Comparison of ENCODE assay signal across 9 cellular contexts in the genomic region with DNA sequence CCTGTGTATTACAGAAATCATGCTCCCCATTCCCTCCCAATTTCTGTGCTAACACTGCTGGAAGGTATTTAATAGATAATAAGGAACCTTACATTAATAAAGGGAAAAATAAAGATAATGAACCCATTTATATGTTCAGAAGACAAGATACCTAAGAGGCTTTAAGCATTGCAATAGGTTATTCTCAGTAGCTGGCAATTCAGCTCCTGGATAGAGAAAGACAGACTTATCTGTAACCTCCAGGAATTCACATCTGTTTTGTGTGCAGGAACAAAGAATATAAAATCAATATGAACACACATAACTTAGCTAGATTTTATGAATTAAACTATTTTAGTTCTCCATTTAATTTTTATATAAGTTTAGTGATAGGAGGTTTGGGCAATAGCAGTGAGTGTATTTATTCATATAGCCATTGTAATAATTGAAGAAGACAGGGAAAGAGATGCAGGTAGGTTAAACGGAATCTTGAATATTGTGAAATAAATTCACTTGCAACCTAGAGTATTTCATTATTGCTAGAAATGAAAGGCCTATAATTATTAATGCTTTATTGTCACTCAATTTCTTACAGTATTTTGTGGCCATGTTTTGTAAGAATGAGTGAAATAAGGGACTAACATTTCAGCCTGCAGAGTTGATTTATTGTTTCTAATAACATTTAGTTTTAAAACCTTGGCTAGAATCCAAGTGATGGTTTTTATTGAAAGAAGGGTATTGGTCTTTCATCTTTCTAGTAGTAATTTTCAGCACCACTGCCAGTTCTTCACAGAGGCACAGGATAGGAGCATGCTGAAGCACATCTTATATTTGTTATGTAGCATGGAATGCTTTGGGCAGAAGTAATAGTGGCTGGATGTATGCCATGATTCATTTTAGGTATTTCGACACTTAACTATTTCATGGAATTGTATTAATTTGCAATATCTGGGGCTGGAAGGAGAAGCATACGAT. TPM values are rescaled to one million over a fixed set of nuclear protein-coding genes. Genes with fewer than 3 reads are reported as not detected.
DNase-seq lines count a peak whose midpoint lies in the region; ATAC-seq, FAIRE-seq and TF ChIP-seq lines count a peak whose summit lies in the region.
"Had no signal": no experiment of that assay in that cellular context is flagged by ENCODE, and none has a peak within 500 bp of the region (broad histone marks: within the 10 kb centered on the region; RNA-seq: fewer than 3 reads in every experiment).

No MANE protein-coding gene starts in this region.

- peak overlapping the region; percentile 75 for H3K9ac ChIP-seq in Loucy (ENCODE audit: low read depth, low read length, poor library complexity, severe bottlenecking)
- H3K9ac ChIP-seq in colonic mucosa (ENCODE audit: low read depth in 2 of 2, low read length in 2 of 2), result no peak overlapping the region

- H3K9me3 ChIP-seq in DOHH2 (ENCODE audit: control insufficient read depth, insufficient read depth, low read length), result no peaks in the 10 kb centered on the region
- no peaks in the 10 kb centered on the region for H3K9me3 ChIP-seq in Loucy (ENCODE audit: insufficient read depth, low read depth, low read length)
- no peaks in the 10 kb centered on the region for H3K9me3 ChIP-seq in colonic mucosa
- no peaks in the 10 kb centered on the region for H3K9me3 ChIP-seq in pancreas

- WGBS in pancreas, 2 donors, result 11 to 18% methylated on average over 3 of the region's 3 CpGs

- H3K79me2 ChIP-seq in DOHH2 (ENCODE audit: control insufficient read depth, low read length), result peaks cover 38% of the 10 kb centered on the region
- H3K79me2 ChIP-seq in Loucy (ENCODE audit: insufficient read depth, low read length), result peaks cover 36% of the 10 kb centered on the region

- H3F3A ChIP-seq in DOHH2 (ENCODE audit: control insufficient read depth, insufficient read depth), result no peaks in the 10 kb centered on the region; the same call in 1 of the 2 replicates
- 0 out of 2 replicates have a peak, but pooled peaks cover 6% of the 10 kb centered on the region for H3F3A ChIP-seq in Loucy (ENCODE audit: low read depth)

- CTCF ChIA-PET in activated naive CD4-positive, alpha-beta T cell treated with anti-CD3 and anti-CD28 coated beads, Interleukin-2, amount 10 ng/mL, durations not matched to agents 7 days and 5 days (lab: Charles Lee), result interaction anchor here (0.8 to 1.1 kb wide), 7 partner anchors 21 to 229 kb away, joined by 3 to 4 read pairs (median 3); no protein-coding TSS in a partner anchor

- DNase-seq in colonic mucosa (no peak), pancreas (no peak), NCI-H524 (lab: John Stamatoyannopoulos, UW) (no peak)
- DNase-seq in activated naive CD4-positive, alpha-beta T cell treated with anti-CD3 and anti-CD28 coated beads, Interleukin-2, amount 10 ng/mL, durations not matched to agents 7 days and 5 days, result no peak
- no peak for DNase-seq in NK-92 treated with Interleukin-12 subunit alpha and Interleukin-12 subunit beta, amount 100 ng/mL, for 24 hours (lab: John Stamatoyannopoulos, UW)

- H3K9me2 ChIP-seq in DOHH2 (replicated peaks; ENCODE audit: control insufficient read depth, low read length) (no peaks in the 10 kb centered on the region), Loucy (replicated peaks; ENCODE audit: low read depth, low read length) (no peaks in the 10 kb centered on the region)

- peak; percentile 26 for FAIRE-seq in pancreas (lab: Jason Lieb, UNC)

- no peaks in the 10 kb centered on the region for H3K27me3 Mint-ChIP-seq in activated naive CD4-positive, alpha-beta T cell treated with anti-CD3 and anti-CD28 coated beads, Interleukin-2, amount 10 ng/mL, durations not matched to agents 7 days and 5 days

- H3K27me3 ChIP-seq in DOHH2 (ENCODE audit: control insufficient read depth, low read length) (no peaks in the 10 kb centered on the region), Loucy (ENCODE audit: insufficient read depth, low read length, poor library complexity, severe bottlenecking) (no peaks in the 10 kb centered on the region), colonic mucosa (no peaks in the 10 kb centered on the region), pancreas (no peaks in the 10 kb centered on the region)

- H4K20me1 ChIP-seq in DOHH2 (ENCODE audit: control insufficient read depth, insufficient read depth, low read depth, low read length) (0 out of 2 replicates have a peak, but pooled peaks cover 8% of the 10 kb centered on the region), Loucy (ENCODE audit: insufficient read depth, low read length, poor library complexity, severe bottlenecking) (peaks cover 39% of the 10 kb centered on the region)

- H3K36me3 Mint-ChIP-seq in activated naive CD4-positive, alpha-beta T cell treated with anti-CD3 and anti-CD28 coated beads, Interleukin-2, amount 10 ng/mL, durations not matched to agents 7 days and 5 days, result peaks cover 4% of the 10 kb centered on the region

- H3K4me3 ChIP-seq in DOHH2 (ENCODE audit: low read length) (peak overlapping the region; percentile 97), Loucy (ENCODE audit: low read length, poor library complexity, severe bottlenecking) (peak overlapping the region; percentile 81), colonic mucosa (peak overlapping the region; percentile 84), pancreas (peak overlapping the region in 3 of 4 donors; percentile 84 to 96 (median 86))

- H3K4me3 Mint-ChIP-seq in activated naive CD4-positive, alpha-beta T cell treated with anti-CD3 and anti-CD28 coated beads, Interleukin-2, amount 10 ng/mL, durations not matched to agents 7 days and 5 days, result no peak overlapping the region
- H3K4me3 Mint-ChIP-seq: T-helper 2 cell treated with Interferon-gamma antibody and Interleukin-4, amounts not matched to agents 5 μg/mL and 100 μg/mL, for 36 hours had no signal

- no peak for TF ChIP-seq CTCF in DOHH2 (IDR thresholded peaks at IDR 0.05; ENCODE audit: low read depth, low read length, poor library complexity, severe bottlenecking)
- TF ChIP-seq CTCF in Loucy (conservative IDR thresholded peaks at IDR 0.05; ENCODE audit: low read length), result no peak
- TF ChIP-seq CTCF in colonic mucosa (IDR thresholded peaks at IDR 0.05), result no peak
- TF ChIP-seq CTCF in pancreas (IDR thresholded peaks at IDR 0.05), result no peak

- peaks cover 33% of the 10 kb centered on the region for H3K4me1 ChIP-seq in DOHH2 (ENCODE audit: control insufficient read depth, low read length)
- peaks cover 41% of the 10 kb centered on the region for H3K4me1 ChIP-seq in Loucy (ENCODE audit: insufficient read depth, low read length, poor library complexity, severe bottlenecking)
- H3K4me1 ChIP-seq in colonic mucosa, result peaks cover 6% of the 10 kb centered on the region
- H3K4me1 ChIP-seq in pancreas, result peaks cover 0 to 53% (median 52%) of the 10 kb centered on the region in 3 donors

- H3K36me3 ChIP-seq in DOHH2 (ENCODE audit: control insufficient read depth, low read length) (0 out of 2 replicates have a peak, but pooled peaks cover 4% of the 10 kb centered on the region), Loucy (ENCODE audit: insufficient read depth, low read length) (no peaks in the 10 kb centered on the region), colonic mucosa (no peaks in the 10 kb centered on the region), pancreas (no peaks in the 10 kb centered on the region)

- peak overlapping the region; percentile 94 for H3K4me2 ChIP-seq in DOHH2 (ENCODE audit: low read length)
- peak overlapping the region; percentile 92 for H3K4me2 ChIP-seq in Loucy (ENCODE audit: low read depth, low read length, poor library complexity, severe bottlenecking)

- no peak overlapping the region for H3K27ac Mint-ChIP-seq in activated naive CD4-positive, alpha-beta T cell treated with anti-CD3 and anti-CD28 coated beads, Interleukin-2, amount 10 ng/mL, durations not matched to agents 7 days and 5 days
- H3K27ac Mint-ChIP-seq: T-helper 2 cell treated with Interferon-gamma antibody and Interleukin-4, amounts not matched to agents 5 μg/mL and 100 μg/mL, for 36 hours had no signal

- H3K27ac ChIP-seq in DOHH2 (ENCODE audit: low read depth, low read length) (no peak overlapping the region), colonic mucosa (no peak overlapping the region), pancreas (peak overlapping the region in 2 of 4 donors; percentile 91)

- ATAC-seq in pancreas (no peak), GM19467 (IDR thresholded peaks at IDR 0.05; ENCODE audit: unreplicated experiment) (no peak)

- no peak overlapping the region for H2AFZ ChIP-seq in Loucy (ENCODE audit: low read length)

- intact Hi-C loops in colonic mucosa (cut with DNase I) (loop anchor here (10.0 kb wide), 1 partner anchor 231 kb away; no protein-coding TSS in a partner anchor), pancreas (cut with DNase I) (no loop called here)

- H3K9me3 Mint-ChIP-seq in activated naive CD4-positive, alpha-beta T cell treated with anti-CD3 and anti-CD28 coated beads, Interleukin-2, amount 10 ng/mL, durations not matched to agents 7 days and 5 days, result no peaks in the 10 kb centered on the region
- H3K9me3 Mint-ChIP-seq: T-helper 2 cell treated with Interferon-gamma antibody and Interleukin-4, amounts not matched to agents 5 μg/mL and 100 μg/mL, for 36 hours had no signal

- peaks cover 6% of the 10 kb centered on the region for H3K4me1 Mint-ChIP-seq in activated naive CD4-positive, alpha-beta T cell treated with anti-CD3 and anti-CD28 coated beads, Interleukin-2, amount 10 ng/mL, durations not matched to agents 7 days and 5 days

RNA-seq across cellular contexts. Expression of gene XPR1, which starts 1.5 kb away (rescaled TPM):
- total RNA-seq in colonic mucosa (10 to 100 TPM; 20.5 to 25.8 TPM), pancreas (10 to 100 TPM; 10.6 to 25.3 (median 15.2) TPM)
- polyA plus RNA-seq in pancreas, result 1 to 10 TPM; 3.4 to 7.5 TPM
